In genomic region chr1:61299468-61299867, GRCh38 we compare ENCODE assay signal across 1 cellular context.
TF ChIP-seq lines count a peak whose summit lies in the region.

No MANE protein-coding gene starts in this region.

TF ChIP-seq in HepG2, 621 proteins besides CTCF, POLR2A, EP300 and RAD21 (continued from another document and continues in another):
- TF ChIP-seq DRAP1 (CRISPR knock-in tag; IDR thresholded peaks at IDR 0.05) (0 out of 2 replicates have a peak, but pooled peaks have one; percentile 30), FOXO1 (CRISPR knock-in tag; IDR thresholded peaks at IDR 0.05) (peak; percentile 19; the same call in 1 of the 2 replicates), ERF (CRISPR knock-in tag; IDR thresholded peaks at IDR 0.05) (0 out of 2 replicates have a peak, but pooled peaks have one; percentile 38), HDAC1 (CRISPR knock-in tag; IDR thresholded peaks at IDR 0.05) (0 out of 2 replicates have a peak, but pooled peaks have one; percentile 30), KDM5A (IDR thresholded peaks at IDR 0.05; ENCODE audit: borderline replicate concordance, low read length) (no peak), SOX6 (IDR thresholded peaks at IDR 0.05) (no peak), SOX6 (CRISPR knock-in tag; IDR thresholded peaks at IDR 0.05) (peak; percentile 33; the same call in 1 of the 2 replicates), ELF3 (CRISPR knock-in tag; IDR thresholded peaks at IDR 0.05) (peak; percentile 83), ZNF652 (CRISPR knock-in tag; IDR thresholded peaks at IDR 0.05; ENCODE audit: borderline replicate concordance, low read depth) (peak; percentile 25; the same call in 1 of the 2 replicates), MEIS1 (CRISPR knock-in tag; IDR thresholded peaks at IDR 0.05; ENCODE audit: borderline replicate concordance) (no peak), PHF21A (CRISPR knock-in tag; IDR thresholded peaks at IDR 0.05) (0 out of 2 replicates have a peak, but pooled peaks have one; percentile 40), KLF11 (CRISPR knock-in tag; IDR thresholded peaks at IDR 0.05) (peak; percentile 49; the same call in 1 of the 2 replicates), KDM3A (CRISPR knock-in tag; IDR thresholded peaks at IDR 0.05; ENCODE audit: low read depth) (no peak), PPARG (CRISPR knock-in tag; conservative IDR thresholded peaks at IDR 0.05) (peak; percentile 50; the same call in 1 of the 2 replicates), ZFAT (CRISPR knock-in tag; conservative IDR thresholded peaks at IDR 0.05) (no peak), HDAC2 (CRISPR knock-in tag; IDR thresholded peaks at IDR 0.05) (peak; percentile 65; the same call in 1 of the 2 replicates), DZIP1 (CRISPR knock-in tag; IDR thresholded peaks at IDR 0.05) (no peak), NR2F6 (IDR thresholded peaks at IDR 0.05) (no peak), NR2F6 (CRISPR knock-in tag; IDR thresholded peaks at IDR 0.05) (peak; percentile 33; the same call in 1 of the 2 replicates), NFIC (IDR thresholded peaks at IDR 0.05; ENCODE audit: low read length) (peak; percentile 77; the same call in 1 of the 2 replicates), FOXK1 (CRISPR knock-in tag; IDR thresholded peaks at IDR 0.05; ENCODE audit: borderline replicate concordance, low read depth) (0 out of 2 replicates have a peak, but pooled peaks have one; percentile 28), ISL2 (CRISPR knock-in tag; IDR thresholded peaks at IDR 0.05) (peak; percentile 87), KDM6A (CRISPR knock-in tag; IDR thresholded peaks at IDR 0.05; ENCODE audit: low read depth) (peak; percentile 44; the same call in 1 of the 2 replicates), FOXP1 (IDR thresholded peaks at IDR 0.05) (no peak), FOXP1 (CRISPR knock-in tag; IDR thresholded peaks at IDR 0.05) (peak; percentile 78), ZNF263 (CRISPR knock-in tag; IDR thresholded peaks at IDR 0.05) (no peak), KAT7 (CRISPR knock-in tag; IDR thresholded peaks at IDR 0.05; ENCODE audit: borderline replicate concordance) (no peak), HNF4A (CRISPR knock-in tag; IDR thresholded peaks at IDR 0.05) (peak; percentile 64), ZBED4 (CRISPR knock-in tag; IDR thresholded peaks at IDR 0.05; ENCODE audit: borderline replicate concordance) (no peak), POGZ (CRISPR knock-in tag; IDR thresholded peaks at IDR 0.05) (peak; percentile 24; the same call in 1 of the 2 replicates), BCL6 (CRISPR knock-in tag; IDR thresholded peaks at IDR 0.05) (peak; percentile 70), MIXL1 (CRISPR knock-in tag; IDR thresholded peaks at IDR 0.05) (peak; percentile 69; the same call in 1 of the 2 replicates), YY1 (IDR thresholded peaks at IDR 0.05; ENCODE audit: insufficient read depth, insufficient replicate concordance, low read depth, low read length) (peak; percentile 48), HMG20A (CRISPR knock-in tag; IDR thresholded peaks at IDR 0.05; ENCODE audit: borderline replicate concordance) (peak; percentile 73; the same call in 1 of the 2 replicates), SOX5 (CRISPR knock-in tag; IDR thresholded peaks at IDR 0.05; ENCODE audit: borderline replicate concordance) (peak; percentile 75; the same call in 1 of the 2 replicates)
- TF ChIP-seq, protein P1, sequence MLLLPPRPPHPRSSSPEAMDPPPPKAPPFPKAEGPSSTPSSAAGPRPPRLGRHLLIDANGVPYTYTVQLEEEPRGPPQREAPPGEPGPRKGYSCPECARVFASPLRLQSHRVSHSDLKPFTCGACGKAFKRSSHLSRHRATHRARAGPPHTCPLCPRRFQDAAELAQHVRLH (CRISPR knock-in tag; IDR thresholded peaks at IDR 0.05; ENCODE audit: borderline replicate concordance, low read depth): no peak
- TF ChIP-seq, protein P2, sequence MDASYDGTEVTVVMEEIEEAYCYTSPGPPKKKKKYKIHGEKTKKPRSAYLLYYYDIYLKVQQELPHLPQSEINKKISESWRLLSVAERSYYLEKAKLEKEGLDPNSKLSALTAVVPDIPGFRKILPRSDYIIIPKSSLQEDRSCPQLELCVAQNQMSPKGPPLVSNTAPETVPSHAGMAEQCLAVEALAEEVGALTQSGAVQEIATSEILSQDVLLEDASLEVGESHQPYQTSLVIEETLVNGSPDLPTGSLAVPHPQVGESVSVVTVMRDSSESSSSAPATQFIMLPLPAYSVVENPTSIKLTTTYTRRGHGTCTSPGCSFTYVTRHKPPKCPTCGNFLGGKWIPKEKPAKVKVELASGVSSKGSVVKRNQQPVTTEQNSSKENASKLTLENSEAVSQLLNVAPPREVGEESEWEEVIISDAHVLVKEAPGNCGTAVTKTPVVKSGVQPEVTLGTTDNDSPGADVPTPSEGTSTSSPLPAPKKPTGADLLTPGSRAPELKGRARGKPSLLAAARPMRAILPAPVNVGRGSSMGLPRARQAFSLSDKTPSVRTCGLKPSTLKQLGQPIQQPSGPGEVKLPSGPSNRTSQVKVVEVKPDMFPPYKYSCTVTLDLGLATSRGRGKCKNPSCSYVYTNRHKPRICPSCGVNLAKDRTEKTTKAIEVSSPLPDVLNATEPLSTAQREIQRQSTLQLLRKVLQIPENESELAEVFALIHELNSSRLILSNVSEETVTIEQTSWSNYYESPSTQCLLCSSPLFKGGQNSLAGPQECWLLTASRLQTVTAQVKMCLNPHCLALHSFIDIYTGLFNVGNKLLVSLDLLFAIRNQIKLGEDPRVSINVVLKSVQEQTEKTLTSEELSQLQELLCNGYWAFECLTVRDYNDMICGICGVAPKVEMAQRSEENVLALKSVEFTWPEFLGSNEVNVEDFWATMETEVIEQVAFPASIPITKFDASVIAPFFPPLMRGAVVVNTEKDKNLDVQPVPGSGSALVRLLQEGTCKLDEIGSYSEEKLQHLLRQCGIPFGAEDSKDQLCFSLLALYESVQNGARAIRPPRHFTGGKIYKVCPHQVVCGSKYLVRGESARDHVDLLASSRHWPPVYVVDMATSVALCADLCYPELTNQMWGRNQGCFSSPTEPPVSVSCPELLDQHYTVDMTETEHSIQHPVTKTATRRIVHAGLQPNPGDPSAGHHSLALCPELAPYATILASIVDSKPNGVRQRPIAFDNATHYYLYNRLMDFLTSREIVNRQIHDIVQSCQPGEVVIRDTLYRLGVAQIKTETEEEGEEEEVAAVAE (CRISPR knock-in tag; IDR thresholded peaks at IDR 0.05; ENCODE audit: borderline replicate concordance): peak; percentile 45; the same call in 1 of the 2 replicates
- TF ChIP-seq, protein P3, sequence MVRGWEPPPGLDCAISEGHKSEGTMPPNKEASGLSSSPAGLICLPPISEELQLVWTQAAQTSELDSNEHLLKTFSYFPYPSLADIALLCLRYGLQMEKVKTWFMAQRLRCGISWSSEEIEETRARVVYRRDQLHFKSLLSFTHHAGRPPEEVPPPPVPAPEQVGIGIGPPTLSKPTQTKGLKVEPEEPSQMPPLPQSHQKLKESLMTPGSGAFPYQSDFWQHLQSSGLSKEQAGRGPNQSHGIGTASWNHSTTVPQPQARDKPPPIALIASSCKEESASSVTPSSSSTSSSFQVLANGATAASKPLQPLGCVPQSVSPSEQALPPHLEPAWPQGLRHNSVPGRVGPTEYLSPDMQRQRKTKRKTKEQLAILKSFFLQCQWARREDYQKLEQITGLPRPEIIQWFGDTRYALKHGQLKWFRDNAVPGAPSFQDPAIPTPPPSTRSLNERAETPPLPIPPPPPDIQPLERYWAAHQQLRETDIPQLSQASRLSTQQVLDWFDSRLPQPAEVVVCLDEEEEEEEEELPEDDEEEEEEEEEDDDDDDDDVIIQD (CRISPR knock-in tag; IDR thresholded peaks at IDR 0.05; ENCODE audit: low read depth): peak; percentile 78; the same call in 1 of the 2 replicates
- TF ChIP-seq, protein P4, sequence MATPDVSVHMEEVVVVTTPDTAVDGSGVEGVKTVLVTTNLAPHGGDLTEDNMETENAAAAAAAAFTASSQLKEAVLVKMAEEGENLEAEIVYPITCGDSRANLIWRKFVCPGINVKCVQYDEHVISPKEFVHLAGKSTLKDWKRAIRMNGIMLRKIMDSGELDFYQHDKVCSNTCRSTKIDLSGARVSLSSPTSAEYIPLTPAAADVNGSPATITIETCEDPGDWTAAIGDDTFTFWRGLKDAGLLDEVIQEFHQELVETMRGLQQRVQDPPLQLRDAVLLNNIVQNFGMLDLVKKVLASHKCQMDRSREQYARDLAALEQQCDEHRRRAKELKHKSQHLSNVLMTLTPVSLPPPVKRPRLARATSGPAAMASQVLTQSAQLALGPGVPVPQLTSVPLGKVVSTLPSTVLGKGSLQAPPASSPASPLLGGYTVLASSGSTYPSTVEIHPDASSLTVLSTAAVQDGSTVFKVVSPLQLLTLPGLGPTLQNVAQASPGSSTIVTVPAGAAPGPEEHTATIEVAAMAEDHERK (CRISPR knock-in tag; IDR thresholded peaks at IDR 0.05; ENCODE audit: low read depth): no peak
- TF ChIP-seq, protein P5, sequence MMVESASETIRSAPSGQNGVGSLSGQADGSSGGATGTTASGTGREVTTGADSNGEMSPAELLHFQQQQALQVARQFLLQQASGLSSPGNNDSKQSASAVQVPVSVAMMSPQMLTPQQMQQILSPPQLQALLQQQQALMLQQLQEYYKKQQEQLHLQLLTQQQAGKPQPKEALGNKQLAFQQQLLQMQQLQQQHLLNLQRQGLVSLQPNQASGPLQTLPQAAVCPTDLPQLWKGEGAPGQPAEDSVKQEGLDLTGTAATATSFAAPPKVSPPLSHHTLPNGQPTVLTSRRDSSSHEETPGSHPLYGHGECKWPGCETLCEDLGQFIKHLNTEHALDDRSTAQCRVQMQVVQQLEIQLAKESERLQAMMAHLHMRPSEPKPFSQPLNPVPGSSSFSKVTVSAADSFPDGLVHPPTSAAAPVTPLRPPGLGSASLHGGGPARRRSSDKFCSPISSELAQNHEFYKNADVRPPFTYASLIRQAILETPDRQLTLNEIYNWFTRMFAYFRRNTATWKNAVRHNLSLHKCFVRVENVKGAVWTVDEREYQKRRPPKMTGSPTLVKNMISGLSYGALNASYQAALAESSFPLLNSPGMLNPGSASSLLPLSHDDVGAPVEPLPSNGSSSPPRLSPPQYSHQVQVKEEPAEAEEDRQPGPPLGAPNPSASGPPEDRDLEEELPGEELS (CRISPR knock-in tag; IDR thresholded peaks at IDR 0.05): peak; percentile 86
- TF ChIP-seq, protein P6, sequence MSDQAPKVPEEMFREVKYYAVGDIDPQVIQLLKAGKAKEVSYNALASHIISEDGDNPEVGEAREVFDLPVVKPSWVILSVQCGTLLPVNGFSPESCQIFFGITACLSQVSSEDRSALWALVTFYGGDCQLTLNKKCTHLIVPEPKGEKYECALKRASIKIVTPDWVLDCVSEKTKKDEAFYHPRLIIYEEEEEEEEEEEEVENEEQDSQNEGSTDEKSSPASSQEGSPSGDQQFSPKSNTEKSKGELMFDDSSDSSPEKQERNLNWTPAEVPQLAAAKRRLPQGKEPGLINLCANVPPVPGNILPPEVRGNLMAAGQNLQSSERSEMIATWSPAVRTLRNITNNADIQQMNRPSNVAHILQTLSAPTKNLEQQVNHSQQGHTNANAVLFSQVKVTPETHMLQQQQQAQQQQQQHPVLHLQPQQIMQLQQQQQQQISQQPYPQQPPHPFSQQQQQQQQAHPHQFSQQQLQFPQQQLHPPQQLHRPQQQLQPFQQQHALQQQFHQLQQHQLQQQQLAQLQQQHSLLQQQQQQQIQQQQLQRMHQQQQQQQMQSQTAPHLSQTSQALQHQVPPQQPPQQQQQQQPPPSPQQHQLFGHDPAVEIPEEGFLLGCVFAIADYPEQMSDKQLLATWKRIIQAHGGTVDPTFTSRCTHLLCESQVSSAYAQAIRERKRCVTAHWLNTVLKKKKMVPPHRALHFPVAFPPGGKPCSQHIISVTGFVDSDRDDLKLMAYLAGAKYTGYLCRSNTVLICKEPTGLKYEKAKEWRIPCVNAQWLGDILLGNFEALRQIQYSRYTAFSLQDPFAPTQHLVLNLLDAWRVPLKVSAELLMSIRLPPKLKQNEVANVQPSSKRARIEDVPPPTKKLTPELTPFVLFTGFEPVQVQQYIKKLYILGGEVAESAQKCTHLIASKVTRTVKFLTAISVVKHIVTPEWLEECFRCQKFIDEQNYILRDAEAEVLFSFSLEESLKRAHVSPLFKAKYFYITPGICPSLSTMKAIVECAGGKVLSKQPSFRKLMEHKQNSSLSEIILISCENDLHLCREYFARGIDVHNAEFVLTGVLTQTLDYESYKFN (CRISPR knock-in tag; conservative IDR thresholded peaks at IDR 0.05): peak; percentile 86
